ENCODE assay signal across 19 cellular contexts in the genomic region with DNA sequence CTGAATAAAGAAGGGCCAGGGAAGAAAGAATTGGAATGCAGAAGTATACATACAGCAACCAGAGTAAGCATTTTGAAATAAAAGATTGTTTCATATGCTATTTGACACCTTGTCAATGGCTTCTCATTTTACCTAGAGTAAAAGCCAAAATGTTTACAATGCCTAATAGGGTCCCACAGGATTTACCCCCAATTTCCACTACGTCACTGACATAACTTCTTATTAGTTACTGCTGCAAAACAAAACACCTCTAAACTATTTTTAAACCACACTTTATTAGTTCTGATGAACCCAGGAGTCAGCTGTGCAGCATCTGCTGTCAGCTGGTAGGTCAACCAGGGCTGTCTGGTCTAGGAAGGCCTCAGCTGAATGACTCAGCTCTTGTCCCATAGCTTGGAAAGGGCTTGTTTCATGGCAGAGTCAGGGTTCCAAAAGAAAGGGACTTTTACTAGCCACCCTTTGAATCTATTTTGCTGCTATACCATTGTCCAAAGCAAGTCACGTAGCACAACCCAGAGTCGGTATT.
DNase-seq lines count a peak whose midpoint lies in the region; ATAC-seq, FAIRE-seq and TF ChIP-seq lines count a peak whose summit lies in the region.
"Had no signal": no experiment of that assay in that cellular context is flagged by ENCODE, and none has a peak within 500 bp of the region (broad histone marks: within the 10 kb centered on the region; RNA-seq: fewer than 3 reads in every experiment).

No MANE protein-coding gene starts in this region.

- no peak overlapping the region for H3K9ac ChIP-seq in H1 (replicated peaks in 1 of 4; ENCODE audit: extremely low read depth in 1 of 4, low read depth in 3 of 4, low read length in 3 of 4)
- H3K9ac ChIP-seq: BLaER1 had no signal

- H2BK15ac ChIP-seq in H1 (ENCODE audit: low read length): no peak overlapping the region

- H3K9me3 Mint-ChIP-seq in GM23338: peaks cover 6% of the 10 kb centered on the region; the same call in 2 of the 3 replicates

- no peak overlapping the region for H3K4ac ChIP-seq in H1 (replicated peaks; ENCODE audit: insufficient read length, low read depth, low read length)

- H4K8ac ChIP-seq in H1 (ENCODE audit: extremely low read depth, insufficient read depth, low read length): no peak overlapping the region

- H3K27ac Mint-ChIP-seq in GM23338: no peak overlapping the region
- H3K27ac Mint-ChIP-seq: CD4-positive, alpha-beta memory T cell had no signal

- H3K14ac ChIP-seq in H1 (ENCODE audit: insufficient read length): no peak overlapping the region

- H3K36me3 Mint-ChIP-seq in GM23338 (ENCODE audit: low read depth): peaks cover 3% of the 10 kb centered on the region; the same call in 1 of the 3 replicates

- no peak overlapping the region for H2AK5ac ChIP-seq in H1 (ENCODE audit: low read depth, low read length)

- no peak for TF ChIP-seq POLR2A in H1 (IDR thresholded peaks at IDR 0.05; ENCODE audit: control extremely low read depth in 1 of 2, low read depth in 2 of 2, low read length in 2 of 2)
- TF ChIP-seq POLR2A in uterus (IDR thresholded peaks at IDR 0.05): no peak
- TF ChIP-seq POLR2A in esophagus squamous epithelium (IDR thresholded peaks at IDR 0.05): no peak

- H3K4me3 ChIP-seq in GM23338: no peak overlapping the region
- no peak overlapping the region for H3K4me3 ChIP-seq in H1 (ENCODE audit: extremely low read depth in 1 of 4, insufficient read depth in 2 of 4, low read depth in 3 of 4, low read length in 4 of 4)
- no peak overlapping the region for H3K4me3 ChIP-seq in uterus
- no peak overlapping the region for H3K4me3 ChIP-seq in esophagus squamous epithelium
- H3K4me3 ChIP-seq: BLaER1 had no signal

- H2BK5ac ChIP-seq in H1 (ENCODE audit: low read depth, low read length): no peak overlapping the region

- no peak for DNase-seq in GM23338 (ENCODE audit: low spot score)
- DNase-seq in H1 (ENCODE audit: low read depth in 1 of 2, low spot score in 2 of 2): no peak
- DNase-seq in myocyte (ENCODE audit: low read depth): peak; percentile 87
- no peak for DNase-seq in NOMO-1 treated with dmso at 0.1 percent for 144 hours (lab: John Stamatoyannopoulos, UW; ENCODE audit: unreplicated experiment)
- no peak for DNase-seq in T-helper 2 cell
- DNase-seq in uterus: no peak
- no peak for DNase-seq in esophagus squamous epithelium (lab: John Stamatoyannopoulos, UW)
- DNase-seq: Calu3; CD4-positive, alpha-beta memory T cell; DMS79 treated with DMSO at 0.1 percent for 48 hours; NCI-H1092 treated with DMSO at 0.1 percent for 48 hours; NCI-H2081 treated with DMSO at 0.1 percent for 48 hours; NCI-H446 treated with DMSO at 0.1 percent for 48 hours; NCI-H69; NK-92 treated with Interleukin-12 subunit alpha and Interleukin-12 subunit beta, amount 100 ng/mL, for 24 hours; SHP77 treated with DMSO at 0.1 percent for 48 hours had no signal

- no peak for ATAC-seq in GM23338
- ATAC-seq: SK-N-SH treated with all-trans-retinoic acid at 6 μM for 48 hours had no signal

- no peak overlapping the region for H3K56ac ChIP-seq in H1 (replicated peaks; ENCODE audit: insufficient read length, low read depth, low read length)

- no peak overlapping the region for H2BK120ac ChIP-seq in H1 (replicated peaks; ENCODE audit: low read depth, low read length)

- H3K18ac ChIP-seq in H1 (ENCODE audit: extremely low read depth, low read length): no peak overlapping the region

- no peak overlapping the region for H3K23ac ChIP-seq in H1 (ENCODE audit: insufficient read length)

- WGBS in H1 (ENCODE audit: extremely low coverage in 1 of 2, insufficient coverage in 1 of 2, insufficient read length in 1 of 2, insufficient replicate concordance in 2 of 2, low coverage in 1 of 2, low lambda C conversion rate in 2 of 2, missing lambda C conversion rate in 1 of 2), 2 experiments: 94 to 100% methylated on average over 1 to 3 of the region's 3 CpGs
- WGBS in esophagus squamous epithelium, 2 donors: 80% methylated on average over 3 of the region's 3 CpGs

- H3F3A ChIP-seq in GM23338 (replicated peaks; ENCODE audit: low read depth): no peaks in the 10 kb centered on the region

- intact Hi-C loops in uterus (cut with DNase I; ENCODE audit: low total_unique reads) (no loop called here), esophagus squamous epithelium (cut with DNase I) (no loop called here)

- no peaks in the 10 kb centered on the region for H3K23me2 ChIP-seq in H1 (ENCODE audit: low read depth, low read length)

- H3K4me2 ChIP-seq in GM23338 (no peak overlapping the region), H1 (ENCODE audit: insufficient read depth in 1 of 2, low read depth in 2 of 2, low read length in 2 of 2) (no peak overlapping the region)
- H3K4me2 ChIP-seq: BLaER1 had no signal

- H3K27ac ChIP-seq in GM23338 (ENCODE audit: low read depth) (no peak overlapping the region), H1 (ENCODE audit: low read depth, low read length) (no peak overlapping the region), uterus (no peak overlapping the region), esophagus squamous epithelium (no peak overlapping the region)
- H3K27ac ChIP-seq: BLaER1 had no signal

- CTCF ChIA-PET in H1 (lab: Charles Lee; ENCODE audit: partially characterized antibody): no interaction called here

- no peak overlapping the region for H2BK12ac ChIP-seq in H1 (ENCODE audit: low read depth, low read length)

- H3K27me3 ChIP-seq in GM23338 (ENCODE audit: insufficient read depth) (no peaks in the 10 kb centered on the region), H1 (replicated peaks in 1 of 4; ENCODE audit: control insufficient read depth in 3 of 4, extremely low read depth in 1 of 4, insufficient read depth in 3 of 4, low read length in 3 of 4) (no peaks in the 10 kb centered on the region), uterus (no peaks in the 10 kb centered on the region), esophagus squamous epithelium (no peaks in the 10 kb centered on the region)
- H3K27me3 ChIP-seq: BLaER1 had no signal

- H2AFZ ChIP-seq in GM23338: peak overlapping the region; percentile 63; the same call in 1 of the 2 replicates
- peak overlapping the region; percentile 62; the same call in 1 of the 2 replicates for H2AFZ ChIP-seq in H1 (ENCODE audit: low read length)

- H3K4me1 ChIP-seq in GM23338 (ENCODE audit: insufficient read depth) (no peaks in the 10 kb centered on the region), H1 (replicated peaks in 1 of 4; ENCODE audit: control insufficient read depth in 3 of 4, insufficient read depth in 4 of 4, low read length in 3 of 4) (peaks cover 0 to 3% (median 0%) of the 10 kb centered on the region in 4 experiments; a peak in 1 of 7 replicates), uterus (peaks cover 0 to 3% of the 10 kb centered on the region in 2 donors), esophagus squamous epithelium (no peaks in the 10 kb centered on the region)
- H3K4me1 ChIP-seq: BLaER1 had no signal

- no peaks in the 10 kb centered on the region for H3K27me3 Mint-ChIP-seq in GM23338 (ENCODE audit: insufficient read depth, low read depth, poor library complexity)
- H3K27me3 Mint-ChIP-seq: CD4-positive, alpha-beta memory T cell had no signal

- no peaks in the 10 kb centered on the region for H3K36me3 ChIP-seq in GM23338 (ENCODE audit: insufficient read depth)
- no peaks in the 10 kb centered on the region for H3K36me3 ChIP-seq in H1 (ENCODE audit: control insufficient read depth in 2 of 4, insufficient read depth in 4 of 4, low read length in 3 of 4)
- H3K36me3 ChIP-seq in uterus: no peaks in the 10 kb centered on the region
- no peaks in the 10 kb centered on the region for H3K36me3 ChIP-seq in esophagus squamous epithelium
- H3K36me3 ChIP-seq: BLaER1 had no signal

- peaks cover 4% of the 10 kb centered on the region for H3K4me1 Mint-ChIP-seq in GM23338
- H3K4me1 Mint-ChIP-seq: CD4-positive, alpha-beta memory T cell had no signal

- H4K20me1 ChIP-seq in GM23338 (replicated peaks; ENCODE audit: insufficient read depth) (no peaks in the 10 kb centered on the region), H1 (replicated peaks in 1 of 2; ENCODE audit: control insufficient read depth in 1 of 2, insufficient read depth in 2 of 2, low read length in 2 of 2) (no peaks in the 10 kb centered on the region)
- H4K20me1 ChIP-seq: BLaER1 had no signal

- no peak overlapping the region for H2BK20ac ChIP-seq in H1 (ENCODE audit: low read length)

- FAIRE-seq in H1 (lab: Jason Lieb, UNC): no peak

- H3K79me1 ChIP-seq in H1 (ENCODE audit: low read depth, low read length): no peaks in the 10 kb centered on the region

- H4K5ac ChIP-seq in H1 (ENCODE audit: insufficient read length, low read depth, low read length): no peak overlapping the region

- no peak overlapping the region for H3K4me3 Mint-ChIP-seq in GM23338
- H3K4me3 Mint-ChIP-seq: CD4-positive, alpha-beta memory T cell had no signal

- no peak overlapping the region for H4K91ac ChIP-seq in H1 (replicated peaks; ENCODE audit: insufficient read length, low read length)

- H3K79me2 ChIP-seq in GM23338 (replicated peaks; ENCODE audit: insufficient read depth) (no peaks in the 10 kb centered on the region), H1 (ENCODE audit: control insufficient read depth in 1 of 2, insufficient read depth in 2 of 2, low read length in 2 of 2) (no peaks in the 10 kb centered on the region)

- POLR2A ChIA-PET in H1 (lab: Charles Lee; ENCODE audit: partially characterized antibody): no interaction called here

- TF ChIP-seq CTCF in GM23338 (conservative IDR thresholded peaks at IDR 0.05; ENCODE audit: low read depth in 2 of 2) (no peak), H1 (IDR thresholded peaks at IDR 0.05; ENCODE audit: control extremely low read depth in 1 of 3, insufficient read depth in 1 of 3, low read depth in 1 of 3, low read length in 3 of 3) (no peak), uterus (IDR thresholded peaks at IDR 0.05) (no peak), esophagus squamous epithelium (IDR thresholded peaks at IDR 0.05) (no peak)

- no peak for TF ChIP-seq EP300 in H1 (IDR thresholded peaks at IDR 0.05; ENCODE audit: borderline replicate concordance in 1 of 2, low read depth in 2 of 2, low read length in 2 of 2)

- no peaks in the 10 kb centered on the region for H3K9me2 ChIP-seq in GM23338 (ENCODE audit: insufficient read depth)

- TF ChIP-seq RAD21 in H1 (IDR thresholded peaks at IDR 0.05 in 1 of 2, conservative IDR thresholded peaks at IDR 0.05 in 1 of 2; ENCODE audit: low read depth in 2 of 2, low read length in 2 of 2): no peak

- H3K9me3 ChIP-seq in H1 (ENCODE audit: insufficient read depth in 2 of 2, low read depth in 1 of 2, low read length in 1 of 2) (no peaks in the 10 kb centered on the region), uterus (no peaks in the 10 kb centered on the region), esophagus squamous epithelium (no peaks in the 10 kb centered on the region)
- H3K9me3 ChIP-seq: BLaER1 had no signal

TF ChIP-seq in PFSK-1, 5 proteins besides CTCF, POLR2A, EP300 and RAD21:
- no peak for TF ChIP-seq FOXP2 (optimal IDR thresholded peaks at IDR 0.05; ENCODE audit: borderline replicate concordance, extremely low read depth, extremely low read length, insufficient read depth)
- TF ChIP-seq SIN3A (IDR thresholded peaks at IDR 0.05; ENCODE audit: borderline replicate concordance, insufficient read depth, low read length): peak; percentile 64; the same call in 1 of the 2 replicates

TF ChIP-seq in H1, 55 proteins besides CTCF, POLR2A, EP300 and RAD21 (continues in another document):
- TF ChIP-seq JUND (IDR thresholded peaks at IDR 0.05; ENCODE audit: low read length) (no peak), TAF7 (optimal IDR thresholded peaks at IDR 0.05; ENCODE audit: borderline replicate concordance, low read depth, low read length) (no peak)
